Comparison of ENCODE assay signal across 10 cellular contexts in the genomic region with DNA sequence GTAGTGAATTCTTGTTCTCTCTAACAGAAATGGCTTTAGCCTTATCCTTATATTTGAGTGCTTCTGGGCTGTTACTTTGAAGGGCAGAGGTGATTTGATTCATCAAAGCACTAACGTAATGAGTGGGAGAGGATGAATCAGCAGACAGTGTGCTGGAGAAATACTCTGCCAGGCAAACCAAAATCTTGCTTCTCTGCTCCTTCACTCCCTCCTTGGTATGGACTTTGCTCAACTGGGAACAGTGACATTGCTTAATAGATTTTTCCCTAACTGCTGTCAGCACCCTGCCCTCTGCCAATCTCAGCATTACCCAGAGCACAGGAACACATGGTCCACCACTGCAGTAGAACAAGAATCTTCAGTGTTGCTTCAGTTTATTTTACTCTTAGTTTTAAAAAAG. TPM values are rescaled to one million over a fixed set of nuclear protein-coding genes. Genes with fewer than 3 reads are reported as not detected.
DNase-seq lines count a peak whose midpoint lies in the region; ATAC-seq and TF ChIP-seq lines count a peak whose summit lies in the region.
"Had no signal": no experiment of that assay in that cellular context is flagged by ENCODE, and none has a peak within 500 bp of the region (broad histone marks: within the 10 kb centered on the region; RNA-seq: fewer than 3 reads in every experiment).

No MANE protein-coding gene starts in this region.

- no peak overlapping the region for H3K4me3 Mint-ChIP-seq in natural killer cell
- H3K4me3 Mint-ChIP-seq: central memory CD8-positive, alpha-beta T cell had no signal

- no peak overlapping the region for H2AFZ ChIP-seq in PC-3 (ENCODE audit: low read length)

- peak; percentile 59 for ATAC-seq in GM21717 (IDR thresholded peaks at IDR 0.05; ENCODE audit: unreplicated experiment)
- peak; percentile 89 for ATAC-seq in PC-3
- ATAC-seq in natural killer cell, result no peak
- ATAC-seq in HG03457 (IDR thresholded peaks at IDR 0.05; ENCODE audit: unreplicated experiment), result no peak
- ATAC-seq in GM18873 (IDR thresholded peaks at IDR 0.05; ENCODE audit: low FRiP score, unreplicated experiment), result no peak

- BruUV-seq in PC-3 (replicated peaks; lab: Mats Ljungman, UMichigan), result no TSS peak

- POLR2A ChIA-PET in PC-3 (lab: Charles Lee; ENCODE audit: unreplicated experiment), result no interaction called here

- no peaks in the 10 kb centered on the region for H3K36me3 ChIP-seq in PC-3 (ENCODE audit: low read depth, low read length)

- no peaks in the 10 kb centered on the region for H3K27me3 ChIP-seq in PC-3 (ENCODE audit: low read length)
- H3K27me3 ChIP-seq: spleen had no signal

- intact Hi-C loops in PC-3 (cut with micrococcal nuclease), result no loop called here
- intact Hi-C loops in natural killer cell (cut with micrococcal nuclease), result no loop called here

- no peaks in the 10 kb centered on the region for H3F3A ChIP-seq in PC-3 (ENCODE audit: low read length, unreplicated experiment)

- H3K27ac Mint-ChIP-seq in natural killer cell, result no peak overlapping the region

- H3K4me1 ChIP-seq in PC-3 (ENCODE audit: insufficient read depth, low read length), result peaks cover 16% of the 10 kb centered on the region

- H3K9me3 ChIP-seq in PC-3 (ENCODE audit: low read length), result no peaks in the 10 kb centered on the region
- H3K9me3 ChIP-seq: spleen had no signal

- CTCF ChIA-PET in PC-3 (lab: Charles Lee), result no interaction called here

- TF ChIP-seq CTCF in PC-3 (conservative IDR thresholded peaks at IDR 0.05; ENCODE audit: low read depth, low read length), result no peak
- TF ChIP-seq CTCF in foreskin fibroblast (IDR thresholded peaks at IDR 0.05; ENCODE audit: low read depth, low read length), result no peak
- TF ChIP-seq CTCF in natural killer cell (IDR thresholded peaks at IDR 0.05), result no peak

- no peaks in the 10 kb centered on the region for H4K20me1 ChIP-seq in PC-3 (ENCODE audit: low read length)

- H3K9me3 Mint-ChIP-seq in natural killer cell, result no peaks in the 10 kb centered on the region
- H3K9me3 Mint-ChIP-seq: central memory CD8-positive, alpha-beta T cell had no signal

- peak overlapping the region; percentile 77 for H3K27ac ChIP-seq in PC-3 (ENCODE audit: low read length)

- DNase-seq in PC-3 (peak; percentile 78), foreskin fibroblast (peak; percentile 93 to 94), skeletal muscle cell (ENCODE audit: low read depth) (peak; percentile 97), NCI-H1048 (lab: John Stamatoyannopoulos, UW) (no peak), natural killer cell (no peak)
- DNase-seq: spleen had no signal

- H3K4me2 ChIP-seq in PC-3 (ENCODE audit: low read length), result peak overlapping the region; percentile 35

- H3K4me1 Mint-ChIP-seq in natural killer cell, result peaks cover 5 to 10% of the 10 kb centered on the region in 2 donors
- H3K4me1 Mint-ChIP-seq: central memory CD8-positive, alpha-beta T cell had no signal

- no peaks in the 10 kb centered on the region for H3K27me3 Mint-ChIP-seq in natural killer cell (ENCODE audit: low read depth in 2 of 2)
- H3K27me3 Mint-ChIP-seq: central memory CD8-positive, alpha-beta T cell had no signal

- no peaks in the 10 kb centered on the region for H3K9me2 ChIP-seq in PC-3 (replicated peaks; ENCODE audit: low read length)

- no peaks in the 10 kb centered on the region for H3K36me3 Mint-ChIP-seq in natural killer cell

- peak overlapping the region; percentile 32 for H3K9ac ChIP-seq in PC-3 (ENCODE audit: low read length)

- H3K4me3 ChIP-seq in PC-3 (ENCODE audit: low read length), result no peak overlapping the region
- H3K4me3 ChIP-seq in foreskin fibroblast (ENCODE audit: low read depth in 1 of 2, low read length in 2 of 2), result no peak overlapping the region
- H3K4me3 ChIP-seq in skeletal muscle cell (ENCODE audit: low read depth, low read length), result no peak overlapping the region
- H3K4me3 ChIP-seq: spleen had no signal

- 0 out of 2 replicates have a peak, but pooled peaks cover 9% of the 10 kb centered on the region for H3K79me2 ChIP-seq in PC-3 (ENCODE audit: low read length)

RNA-seq across cellular contexts. Expression of a gene that starts 56.0 kb away (rescaled TPM):
- total RNA-seq in PC-3 (2014; rRNA removed) (30.7 and 57.8 TPM in 2 replicates), natural killer cell (10 to 100 TPM; 41.8 to 94.8 (median 50.5) TPM)

Comparison
In these comparisons a context has a peak if more than half of its experiments do, and no peak if none do; other contexts are left out.
1. ATAC-seq: peak in GM21717 (single experiment) and PC-3 (single experiment); none in natural killer cell (0 of 3), HG03457 (single experiment) and GM18873 (single experiment).
2. DNase-seq: peak in PC-3 (single experiment), foreskin fibroblast (2 of 2) and skeletal muscle cell (single experiment); none in NCI-H1048 (single experiment) and natural killer cell (single experiment).